12 cellular contexts compared by ENCODE assay signal in genomic region chr2:191333911-191334357, GRCh38.
DNase-seq lines count a peak whose midpoint lies in the region; ATAC-seq and TF ChIP-seq lines count a peak whose summit lies in the region.
"Had no signal": no experiment of that assay in that cellular context is flagged by ENCODE, and none has a peak within 500 bp of the region (broad histone marks: within the 10 kb centered on the region; RNA-seq: fewer than 3 reads in every experiment).

No MANE protein-coding gene starts in this region.

- H3K9me3 Mint-ChIP-seq in CD4-positive, alpha-beta memory T cell: no peaks in the 10 kb centered on the region

- CTCF ChIA-PET in RWPE1 (lab: Yijun Ruan, JAX) (interaction anchor here (0.6 to 1.0 kb wide), 2 partner anchors 106 to 282 kb away, joined by 3 read pairs; no protein-coding TSS in a partner anchor), GM10248 (lab: Yijun Ruan, JAX) (interaction anchor here (0.9 to 1.8 kb wide), 2 partner anchors 8 to 116 kb away, joined by 3 to 6 read pairs; no protein-coding TSS in a partner anchor)
- CTCF ChIA-PET in CD4-positive, alpha-beta memory T cell (lab: Charles Lee; ENCODE audit: partially characterized antibody): interaction anchor here (1.1 kb wide), 1 partner anchor 9 kb away, joined by 3 read pairs; no protein-coding TSS in a partner anchor

- H2AFZ ChIP-seq in fibroblast of lung (ENCODE audit: low read length) (no peak overlapping the region), smooth muscle cell (ENCODE audit: low read depth) (no peak overlapping the region)

- H3K79me2 ChIP-seq in fibroblast of lung (ENCODE audit: control insufficient read depth, insufficient read depth, low read length): peaks cover 21% of the 10 kb centered on the region
- H3K79me2 ChIP-seq in smooth muscle cell (ENCODE audit: low read depth): peaks cover 73% of the 10 kb centered on the region

- H3K4me1 Mint-ChIP-seq in CD4-positive, alpha-beta memory T cell: no peaks in the 10 kb centered on the region

- H3K4me1 ChIP-seq in fibroblast of lung (ENCODE audit: control insufficient read depth, extremely low read depth, insufficient read depth, low read length) (peaks cover 13% of the 10 kb centered on the region), smooth muscle cell (ENCODE audit: low read depth) (no peaks in the 10 kb centered on the region)
- H3K4me1 ChIP-seq in CD4-positive, alpha-beta memory T cell (ENCODE audit: insufficient read depth, low read length): no peaks in the 10 kb centered on the region
- H3K4me1 ChIP-seq: pancreas had no signal

- 77% methylated on average over 6 of the region's 6 CpGs for WGBS in smooth muscle cell (ENCODE audit: low lambda C conversion rate)

- peak; percentile 15 for DNase-seq in RWPE1 (ENCODE audit: low spot score)
- peak; percentile 86 to 97 for DNase-seq in fibroblast of lung (ENCODE audit: low read depth in 2 of 2)
- no peak for DNase-seq in smooth muscle cell (lab: John Stamatoyannopoulos, UW; ENCODE audit: unreplicated experiment)
- no peak for DNase-seq in GM10248 (ENCODE audit: extremely low spot score)
- no peak for DNase-seq in CD4-positive, alpha-beta memory T cell
- DNase-seq: activated gamma-delta T cell treated with Interleukin-2 at 50 U/mL for 16 hours, H7, pancreas, upper lobe of right lung had no signal

- H3K36me3 ChIP-seq in fibroblast of lung (ENCODE audit: control insufficient read depth, insufficient read depth, low read length) (no peaks in the 10 kb centered on the region), smooth muscle cell (ENCODE audit: low read depth) (peaks cover 11% of the 10 kb centered on the region)
- no peaks in the 10 kb centered on the region for H3K36me3 ChIP-seq in CD4-positive, alpha-beta memory T cell (ENCODE audit: insufficient read depth, low read length)

- TF ChIP-seq CTCF in RWPE1 (conservative IDR thresholded peaks at IDR 0.05; ENCODE audit: low read depth) (no peak), fibroblast of lung (conservative IDR thresholded peaks at IDR 0.05 in 1 of 2, IDR thresholded peaks at IDR 0.05 in 1 of 2; ENCODE audit: low read depth in 1 of 2, low read length in 2 of 2) (no peak), smooth muscle cell (IDR thresholded peaks at IDR 0.05; ENCODE audit: borderline replicate concordance, insufficient read depth, poor library complexity, severe bottlenecking) (no peak), GM10248 (IDR thresholded peaks at IDR 0.05; ENCODE audit: control extremely low read depth, extremely low read depth, low read depth, missing control alignments) (no peak)

- H3K27me3 ChIP-seq in fibroblast of lung (ENCODE audit: control insufficient read depth, insufficient read depth, low read length) (no peaks in the 10 kb centered on the region), smooth muscle cell (ENCODE audit: low read depth) (no peaks in the 10 kb centered on the region)
- H3K27me3 ChIP-seq in CD4-positive, alpha-beta memory T cell (ENCODE audit: insufficient read depth, low read length): no peaks in the 10 kb centered on the region
- H3K27me3 ChIP-seq: pancreas, upper lobe of right lung had no signal

- peaks cover 2 to 3% of the 10 kb centered on the region in 2 donors for H3K27me3 Mint-ChIP-seq in CD4-positive, alpha-beta memory T cell

- no peak overlapping the region for H3K27ac ChIP-seq in RWPE1
- peak overlapping the region; percentile 80 for H3K27ac ChIP-seq in fibroblast of lung (ENCODE audit: insufficient read depth, low read length)
- peak overlapping the region; percentile 64 for H3K27ac ChIP-seq in smooth muscle cell (ENCODE audit: low read depth)
- no peak overlapping the region for H3K27ac ChIP-seq in CD4-positive, alpha-beta memory T cell (ENCODE audit: low read depth, low read length)
- H3K27ac ChIP-seq: pancreas, upper lobe of right lung had no signal

- peak overlapping the region in 1 of 4 experiments; percentile 2 for H3K4me3 ChIP-seq in fibroblast of lung (replicated peaks in 1 of 4; ENCODE audit: control extremely low read depth in 1 of 4, insufficient read depth in 1 of 4, low read depth in 3 of 4, low read length in 4 of 4)
- no peak overlapping the region for H3K4me3 ChIP-seq in smooth muscle cell
- no peak overlapping the region for H3K4me3 ChIP-seq in CD4-positive, alpha-beta memory T cell (ENCODE audit: low read length in 2 of 2)
- H3K4me3 ChIP-seq: pancreas, upper lobe of right lung had no signal

- H3K9ac ChIP-seq in fibroblast of lung (ENCODE audit: insufficient read depth, low read length) (no peak overlapping the region), smooth muscle cell (ENCODE audit: low read depth) (no peak overlapping the region)

- peaks cover 9% of the 10 kb centered on the region for H3F3A ChIP-seq in smooth muscle cell (ENCODE audit: low read depth)

- ATAC-seq in GM19351 (IDR thresholded peaks at IDR 0.05; ENCODE audit: unreplicated experiment): peak; percentile 89
- no peak for ATAC-seq in HG03280 (IDR thresholded peaks at IDR 0.05; ENCODE audit: unreplicated experiment)
- ATAC-seq in HG03175 (IDR thresholded peaks at IDR 0.05; ENCODE audit: unreplicated experiment): no peak
- ATAC-seq: pancreas, upper lobe of right lung had no signal

- H3K36me3 Mint-ChIP-seq in CD4-positive, alpha-beta memory T cell: no peaks in the 10 kb centered on the region

- intact Hi-C loops in CD4-positive, alpha-beta memory T cell (cut with micrococcal nuclease): no loop called here

- H3K9me3 ChIP-seq in fibroblast of lung (ENCODE audit: control insufficient read depth, insufficient read depth, low read depth, low read length): no peaks in the 10 kb centered on the region
- no peaks in the 10 kb centered on the region for H3K9me3 ChIP-seq in smooth muscle cell (replicated peaks; ENCODE audit: low read depth)
- H3K9me3 ChIP-seq in CD4-positive, alpha-beta memory T cell (ENCODE audit: control insufficient read depth in 1 of 2, low read length in 2 of 2): no peaks in the 10 kb centered on the region
- H3K9me3 ChIP-seq: pancreas, upper lobe of right lung had no signal

- no peak overlapping the region for H3K27ac Mint-ChIP-seq in CD4-positive, alpha-beta memory T cell

- H3K4me2 ChIP-seq in fibroblast of lung (ENCODE audit: extremely low read depth, insufficient read depth, low read length) (peak overlapping the region; percentile 74), smooth muscle cell (peak overlapping the region; percentile 30)

- no peak overlapping the region for H3K4me3 Mint-ChIP-seq in CD4-positive, alpha-beta memory T cell

- H4K20me1 ChIP-seq in fibroblast of lung (ENCODE audit: control insufficient read depth, extremely low read depth, insufficient read depth, low read length) (no peaks in the 10 kb centered on the region), smooth muscle cell (ENCODE audit: low read depth) (peaks cover 17% of the 10 kb centered on the region)

- POLR2A ChIA-PET in RWPE1 (lab: Yijun Ruan, JAX; ENCODE audit: low non-redundant PET) (no interaction called here), GM10248 (lab: Yijun Ruan, JAX) (no interaction called here)
- POLR2A ChIA-PET in CD4-positive, alpha-beta memory T cell (lab: Charles Lee; ENCODE audit: partially characterized antibody): no interaction called here

Comparison
In these comparisons a context has a peak if more than half of its experiments do, and no peak if none do; other contexts are left out.
1. DNase-seq: peak in RWPE1 (single experiment) and fibroblast of lung (2 of 2); none in smooth muscle cell (single experiment), GM10248 (single experiment) and CD4-positive, alpha-beta memory T cell (0 of 5).
2. H3K27ac ChIP-seq: peak in fibroblast of lung (single experiment) and smooth muscle cell (single experiment); none in RWPE1 (single experiment) and CD4-positive, alpha-beta memory T cell (single experiment).